In the genomic region with DNA sequence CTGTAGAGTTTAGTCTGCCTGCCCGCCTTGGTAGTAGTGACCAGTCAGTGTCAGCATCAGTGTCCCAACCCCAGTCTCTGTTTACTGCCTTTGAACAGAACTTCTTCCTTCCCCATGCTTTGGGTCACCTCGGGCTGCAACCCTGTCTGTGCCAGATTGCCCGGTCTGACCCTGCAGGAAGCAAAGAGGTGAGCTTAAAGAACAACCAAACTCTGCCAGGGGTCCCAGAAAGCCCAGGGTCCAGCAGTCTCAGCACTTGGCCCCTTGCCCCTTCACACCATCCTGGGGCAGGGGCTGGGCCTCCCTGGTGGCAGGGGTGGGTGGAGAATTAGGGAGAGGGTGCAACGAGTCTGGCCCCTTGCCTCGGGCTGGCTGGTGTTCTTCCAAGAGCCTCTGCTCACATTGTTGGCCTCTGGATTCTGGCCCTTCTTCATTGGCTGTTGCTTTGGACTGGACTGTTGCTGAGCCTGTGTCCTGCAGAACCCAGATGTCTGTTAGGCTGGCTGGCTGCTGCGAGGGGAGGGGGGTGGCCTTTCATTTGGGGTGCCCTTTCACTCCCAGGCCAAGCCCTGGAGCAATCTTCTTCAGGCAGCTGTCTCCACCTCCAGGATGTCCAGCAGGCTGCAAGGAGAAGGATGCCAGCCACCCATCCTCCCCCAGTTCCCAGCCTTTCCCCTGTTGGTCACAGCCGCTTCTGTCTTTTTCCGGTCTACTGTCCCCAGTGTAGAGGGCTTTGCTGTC, we compare ENCODE assay signal across 14 cellular contexts. TPM values are rescaled to one million over a fixed set of nuclear protein-coding genes. Genes with fewer than 3 reads are reported as not detected.
DNase-seq lines count a peak whose midpoint lies in the region; ATAC-seq and TF ChIP-seq lines count a peak whose summit lies in the region.
"Had no signal": no experiment of that assay in that cellular context is flagged by ENCODE, and none has a peak within 500 bp of the region (broad histone marks: within the 10 kb centered on the region; RNA-seq: fewer than 3 reads in every experiment).

No MANE protein-coding gene starts in this region.

- H3K36me3 Mint-ChIP-seq in GM23338 (ENCODE audit: low read depth) = peaks cover 32% of the 10 kb centered on the region

- peaks cover 4% of the 10 kb centered on the region; the same call in 1 of the 2 replicates for H4K20me1 ChIP-seq in GM23338 (replicated peaks; ENCODE audit: insufficient read depth)

- DNase-seq in GM23338 (ENCODE audit: low spot score) (no peak), ascending aorta (ENCODE audit: low spot score in 2 of 2) (peak in 1 of 2 donors; percentile 60), hepatic stellate cell (ENCODE audit: low spot score) (peak; percentile 34), NCI-H2196 treated with DMSO at 0.1 percent for 48 hours (lab: John Stamatoyannopoulos, UW; ENCODE audit: unreplicated experiment) (no peak), amygdala (lab: John Stamatoyannopoulos, UW) (no peak)
- DNase-seq in stimulated activated naive CD8-positive, alpha-beta T cell treated with anti-CD3 and anti-CD28 coated beads, Interleukin-15, amount 100 ng/mL, for 72 hours = no peak
- DNase-seq: activated naive CD8-positive, alpha-beta T cell treated with anti-CD3 and anti-CD28 coated beads for 36 hours; cortex of kidney; KG1; NCI-H146; NCI-H510A treated with DMSO at 0.1 percent for 48 hours; stimulated activated CD4-positive, alpha-beta T cell treated with anti-CD3 and anti-CD28 coated beads, Interleukin-4, amount 100 ng/mL, for 1 hour; stimulated activated naive CD4-positive, alpha-beta T cell had no signal

- TF ChIP-seq CTCF in GM23338 (conservative IDR thresholded peaks at IDR 0.05; ENCODE audit: low read depth in 2 of 2) (peak in 1 of 2 experiments; percentile 27; a peak in 1 of 4 replicates), ascending aorta (IDR thresholded peaks at IDR 0.05) (no peak)

- H2AFZ ChIP-seq in GM23338 = no peak overlapping the region

- H3K9me2 ChIP-seq in GM23338 (ENCODE audit: insufficient read depth) = no peaks in the 10 kb centered on the region

- H3K4me2 ChIP-seq in GM23338 = no peak overlapping the region

- H3K27ac ChIP-seq in GM23338 (ENCODE audit: low read depth) = no peak overlapping the region
- H3K27ac ChIP-seq in ascending aorta = peak overlapping the region; percentile 10 to 51

- H3K36me3 ChIP-seq in GM23338 (ENCODE audit: insufficient read depth) (peaks cover 4% of the 10 kb centered on the region; the same call in 1 of the 2 replicates), ascending aorta (peaks cover 22 to 32% of the 10 kb centered on the region in 2 donors)

- no peak overlapping the region for H3K4me3 Mint-ChIP-seq in GM23338
- no peak overlapping the region for H3K4me3 Mint-ChIP-seq in stimulated activated naive CD8-positive, alpha-beta T cell treated with anti-CD3 and anti-CD28 coated beads, Interleukin-15, amount 100 ng/mL, for 72 hours
- H3K4me3 Mint-ChIP-seq: activated naive CD8-positive, alpha-beta T cell treated with anti-CD3 and anti-CD28 coated beads for 36 hours had no signal

- H3K9me3 ChIP-seq in ascending aorta = no peaks in the 10 kb centered on the region

- H3K27me3 Mint-ChIP-seq in GM23338 (ENCODE audit: insufficient read depth, low read depth, poor library complexity) = peaks cover 16% of the 10 kb centered on the region
- no peaks in the 10 kb centered on the region for H3K27me3 Mint-ChIP-seq in stimulated activated naive CD8-positive, alpha-beta T cell treated with anti-CD3 and anti-CD28 coated beads, Interleukin-15, amount 100 ng/mL, for 72 hours
- H3K27me3 Mint-ChIP-seq: activated naive CD8-positive, alpha-beta T cell treated with anti-CD3 and anti-CD28 coated beads for 36 hours had no signal

- H3K4me1 ChIP-seq in GM23338 (ENCODE audit: insufficient read depth) (no peaks in the 10 kb centered on the region), ascending aorta (peaks cover 9 to 20% of the 10 kb centered on the region in 2 donors)

- no peaks in the 10 kb centered on the region for H3K79me2 ChIP-seq in GM23338 (replicated peaks; ENCODE audit: insufficient read depth)

- peaks cover 15% of the 10 kb centered on the region; the same call in 2 of the 3 replicates for H3K4me1 Mint-ChIP-seq in GM23338
- peaks cover 17% of the 10 kb centered on the region for H3K4me1 Mint-ChIP-seq in stimulated activated naive CD8-positive, alpha-beta T cell treated with anti-CD3 and anti-CD28 coated beads, Interleukin-15, amount 100 ng/mL, for 72 hours

- 0 out of 2 replicates have a peak overlapping the region, but pooled peaks have one; percentile 58 for H3K27ac Mint-ChIP-seq in GM23338
- H3K27ac Mint-ChIP-seq in stimulated activated naive CD8-positive, alpha-beta T cell treated with anti-CD3 and anti-CD28 coated beads, Interleukin-15, amount 100 ng/mL, for 72 hours = peak overlapping the region; percentile 40 to 76
- H3K27ac Mint-ChIP-seq: activated naive CD8-positive, alpha-beta T cell treated with anti-CD3 and anti-CD28 coated beads for 36 hours had no signal

- H3K4me3 ChIP-seq in GM23338 (no peak overlapping the region), ascending aorta (no peak overlapping the region)

- H3F3A ChIP-seq in GM23338 (replicated peaks; ENCODE audit: low read depth) = 0 out of 2 replicates have a peak, but pooled peaks cover 12% of the 10 kb centered on the region

- no peaks in the 10 kb centered on the region for H3K9me3 Mint-ChIP-seq in GM23338
- H3K9me3 Mint-ChIP-seq in stimulated activated naive CD8-positive, alpha-beta T cell treated with anti-CD3 and anti-CD28 coated beads, Interleukin-15, amount 100 ng/mL, for 72 hours = no peaks in the 10 kb centered on the region
- H3K9me3 Mint-ChIP-seq: activated naive CD8-positive, alpha-beta T cell treated with anti-CD3 and anti-CD28 coated beads for 36 hours had no signal

- ATAC-seq in GM23338 = no peak; the same call in 2 of the 3 replicates
- ATAC-seq in stimulated activated naive CD8-positive, alpha-beta T cell treated with anti-CD3 and anti-CD28 coated beads, Interleukin-15, amount 100 ng/mL, for 72 hours = no peak
- no peak for ATAC-seq in HG03175 (IDR thresholded peaks at IDR 0.05; ENCODE audit: unreplicated experiment)

- H3K27me3 ChIP-seq in GM23338 (ENCODE audit: insufficient read depth) (no peaks in the 10 kb centered on the region), ascending aorta (no peaks in the 10 kb centered on the region)

- intact Hi-C loops in ascending aorta (cut with DNase I) = loop anchor here (5.0 kb wide), 1 partner anchor 119 kb away; no protein-coding TSS in a partner anchor

TF ChIP-seq in GM23338, 12 proteins besides CTCF, POLR2A, EP300 and RAD21:
- TF ChIP-seq POLR2AphosphoS5 (IDR thresholded peaks at IDR 0.05; ENCODE audit: low read depth) (no peak), EZH2phosphoT487 (IDR thresholded peaks at IDR 0.05; ENCODE audit: unreplicated experiment) (no peak), NANOG (IDR thresholded peaks at IDR 0.05; ENCODE audit: borderline replicate concordance) (no peak), JUNB (IDR thresholded peaks at IDR 0.05; ENCODE audit: unreplicated experiment) (no peak), ZNF114 (CRISPR knock-in tag; IDR thresholded peaks at IDR 0.05) (no peak), CREB1 (CRISPR knock-in tag; IDR thresholded peaks at IDR 0.05; ENCODE audit: low read depth) (no peak)
- TF ChIP-seq, protein P1, sequence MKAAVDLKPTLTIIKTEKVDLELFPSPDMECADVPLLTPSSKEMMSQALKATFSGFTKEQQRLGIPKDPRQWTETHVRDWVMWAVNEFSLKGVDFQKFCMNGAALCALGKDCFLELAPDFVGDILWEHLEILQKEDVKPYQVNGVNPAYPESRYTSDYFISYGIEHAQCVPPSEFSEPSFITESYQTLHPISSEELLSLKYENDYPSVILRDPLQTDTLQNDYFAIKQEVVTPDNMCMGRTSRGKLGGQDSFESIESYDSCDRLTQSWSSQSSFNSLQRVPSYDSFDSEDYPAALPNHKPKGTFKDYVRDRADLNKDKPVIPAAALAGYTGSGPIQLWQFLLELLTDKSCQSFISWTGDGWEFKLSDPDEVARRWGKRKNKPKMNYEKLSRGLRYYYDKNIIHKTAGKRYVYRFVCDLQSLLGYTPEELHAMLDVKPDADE (IDR thresholded peaks at IDR 0.05) = no peak
- TF ChIP-seq, protein P2, sequence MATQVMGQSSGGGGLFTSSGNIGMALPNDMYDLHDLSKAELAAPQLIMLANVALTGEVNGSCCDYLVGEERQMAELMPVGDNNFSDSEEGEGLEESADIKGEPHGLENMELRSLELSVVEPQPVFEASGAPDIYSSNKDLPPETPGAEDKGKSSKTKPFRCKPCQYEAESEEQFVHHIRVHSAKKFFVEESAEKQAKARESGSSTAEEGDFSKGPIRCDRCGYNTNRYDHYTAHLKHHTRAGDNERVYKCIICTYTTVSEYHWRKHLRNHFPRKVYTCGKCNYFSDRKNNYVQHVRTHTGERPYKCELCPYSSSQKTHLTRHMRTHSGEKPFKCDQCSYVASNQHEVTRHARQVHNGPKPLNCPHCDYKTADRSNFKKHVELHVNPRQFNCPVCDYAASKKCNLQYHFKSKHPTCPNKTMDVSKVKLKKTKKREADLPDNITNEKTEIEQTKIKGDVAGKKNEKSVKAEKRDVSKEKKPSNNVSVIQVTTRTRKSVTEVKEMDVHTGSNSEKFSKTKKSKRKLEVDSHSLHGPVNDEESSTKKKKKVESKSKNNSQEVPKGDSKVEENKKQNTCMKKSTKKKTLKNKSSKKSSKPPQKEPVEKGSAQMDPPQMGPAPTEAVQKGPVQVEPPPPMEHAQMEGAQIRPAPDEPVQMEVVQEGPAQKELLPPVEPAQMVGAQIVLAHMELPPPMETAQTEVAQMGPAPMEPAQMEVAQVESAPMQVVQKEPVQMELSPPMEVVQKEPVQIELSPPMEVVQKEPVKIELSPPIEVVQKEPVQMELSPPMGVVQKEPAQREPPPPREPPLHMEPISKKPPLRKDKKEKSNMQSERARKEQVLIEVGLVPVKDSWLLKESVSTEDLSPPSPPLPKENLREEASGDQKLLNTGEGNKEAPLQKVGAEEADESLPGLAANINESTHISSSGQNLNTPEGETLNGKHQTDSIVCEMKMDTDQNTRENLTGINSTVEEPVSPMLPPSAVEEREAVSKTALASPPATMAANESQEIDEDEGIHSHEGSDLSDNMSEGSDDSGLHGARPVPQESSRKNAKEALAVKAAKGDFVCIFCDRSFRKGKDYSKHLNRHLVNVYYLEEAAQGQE (IDR thresholded peaks at IDR 0.05; ENCODE audit: unreplicated experiment) = no peak
TF ChIP-seq in GM23338: peak in this region for 0.

RNA-seq across cellular contexts. Expression of gene SAR1B, which starts 51.2 kb away (rescaled TPM):
- total RNA-seq in GM23338 (2014; rRNA removed; shearing (Covaris generic)) = 11.9 and 30.3 TPM in 2 replicates
- 26.1 and 26.8 TPM in 2 replicates for polyA plus RNA-seq in GM23338 (2016; fragmentation: Nextera tagmentation; extraction: Ambion mirVana)
- 11.6 TPM for total RNA-seq in ascending aorta

RNA-seq across cellular contexts. Expression of gene JADE2, which starts 55.9 kb away (rescaled TPM):
- total RNA-seq in GM23338 (2014; rRNA removed; shearing (Covaris generic)) = 31.9 and 40.8 TPM in 2 replicates
- 15.9 and 16.2 TPM in 2 replicates for polyA plus RNA-seq in GM23338 (2016; fragmentation: Nextera tagmentation; extraction: Ambion mirVana)
- 70.9 TPM for total RNA-seq in ascending aorta
